9 cellular contexts compared by ENCODE assay signal in genomic region chr20:35091808-35092523, GRCh38. TPM values are rescaled to one million over a fixed set of nuclear protein-coding genes. Genes with fewer than 3 reads are reported as not detected.
A peak's percentile ranks its signal among the peaks of the same experiment; 100 is the strongest.
DNase-seq lines count a peak whose midpoint lies in the region; ATAC-seq, FAIRE-seq and TF ChIP-seq lines count a peak whose summit lies in the region.
"Had no signal": no experiment of that assay in that cellular context is flagged by ENCODE, and none has a peak within 500 bp of the region (broad histone marks: within the 10 kb centered on the region; RNA-seq: fewer than 3 reads in every experiment).

No MANE protein-coding gene starts in this region.

- peak; percentile 54 for ATAC-seq in HepG2

- peak overlapping the region; percentile 99 for H3K9ac ChIP-seq in HepG2 (ENCODE audit: insufficient read depth, low read depth, low read length)

- peaks cover 33% of the 10 kb centered on the region for H4K20me1 ChIP-seq in HepG2 (ENCODE audit: insufficient read depth, low read length)

- H3K4me2 ChIP-seq in HepG2 (ENCODE audit: low read depth, low read length): peak overlapping the region; percentile 87

- intact Hi-C loops in HepG2 (cut with micrococcal nuclease; ENCODE audit: unreplicated experiment) (loop anchor here (1.0 to 10.0 kb wide), 3 partner anchors 55 to 353 kb away; partner anchors contain the start of genes ACSS2 and EDEM2), testis (cut with DNase I; ENCODE audit: low total_unique reads) (loop anchor here (5.0 kb wide), 1 partner anchor 220 kb away; the partner anchor contains the start of gene GGT7)

- 2% methylated on average over 18 of the region's 28 CpGs for WGBS in HepG2 (ENCODE audit: low lambda C conversion rate)
- 0% methylated on average over 14 to 27 of the region's 28 CpGs for WGBS in testis, 2 donors

- H3K9me3 ChIP-seq in HAP-1 (no peaks in the 10 kb centered on the region), HepG2 (ENCODE audit: low read length) (no peaks in the 10 kb centered on the region), testis (no peaks in the 10 kb centered on the region)

- CTCF ChIA-PET in HepG2 (lab: Yijun Ruan, JAX; ENCODE audit: low intra/inter-chr PET ratio, low total read pairs): interaction anchor here (1.9 to 5.5 kb wide), 2 partner anchors 116 to 218 kb away, joined by 7 to 58 read pairs; no protein-coding TSS in a partner anchor

- H3K27ac ChIP-seq in HepG2 (ENCODE audit: extremely low read length, insufficient read depth, low read length) (peak overlapping the region; percentile 82), testis (peak overlapping the region; percentile 90 to 94)

- DNase-seq in NCI-H1105 treated with DMSO at 0.1 percent for 48 hours (lab: John Stamatoyannopoulos, UW) (peak; percentile 30), NCI-H1105 (lab: John Stamatoyannopoulos, UW) (no peak), HAP-1 (ENCODE audit: low spot score in 2 of 2) (peak in 1 of 2 experiments; percentile 20), NB4 (ENCODE audit: low read depth) (peak; percentile 33), bronchial epithelial cell (ENCODE audit: low read depth) (no peak), HepG2 (ENCODE audit: low spot score) (peak; percentile 44), testis (peak; percentile 36), NCI-H446 treated with DMSO at 0.1 percent for 48 hours (lab: John Stamatoyannopoulos, UW) (no peak)

- in situ Hi-C loops in HAP-1 (cut with MboI; ENCODE audit: low sequenced_read_pairs): loop anchor here (5.0 to 10.0 kb wide), 2 partner anchors 175 to 217 kb away; partner anchors contain the start of genes ACSS2 and GGT7
- in situ Hi-C loops in HepG2 (cut with HindIII; ENCODE audit: extremely low pct_ligation_motif_present, low pct_unique_long_range_greater_than_20kb): loop anchor here (5.0 kb wide), 1 partner anchor 220 kb away; the partner anchor contains the start of gene GGT7

- H3K4me3 ChIP-seq in HAP-1: peak overlapping the region; percentile 74
- H3K4me3 ChIP-seq in NB4 (ENCODE audit: low read depth, low read length): peak overlapping the region; percentile 93
- H3K4me3 ChIP-seq in bronchial epithelial cell (ENCODE audit: low read depth, low read length): peak overlapping the region; percentile 89
- peak overlapping the region; percentile 82 to 99 (median 82) for H3K4me3 ChIP-seq in HepG2 (replicated peaks in 1 of 3; ENCODE audit: insufficient read depth in 1 of 3, low read depth in 2 of 3, low read length in 3 of 3)
- H3K4me3 ChIP-seq in testis: peak overlapping the region; percentile 83 to 91

- H3K27me3 ChIP-seq in HAP-1 (ENCODE audit: low read depth) (no peaks in the 10 kb centered on the region), bronchial epithelial cell (ENCODE audit: control insufficient read depth, insufficient read depth, low read length) (no peaks in the 10 kb centered on the region), HepG2 (ENCODE audit: control insufficient read depth in 1 of 2, insufficient read depth in 2 of 2, low read length in 2 of 2) (peaks cover 0 to 4% of the 10 kb centered on the region in 2 experiments; a peak in 1 of 5 replicates), testis (no peaks in the 10 kb centered on the region)

- no peak for TF ChIP-seq POLR2A in NB4 (IDR thresholded peaks at IDR 0.05; ENCODE audit: extremely low read depth, insufficient read length)
- TF ChIP-seq POLR2A in HepG2 (IDR thresholded peaks at IDR 0.05; ENCODE audit: insufficient read depth in 1 of 2, low read depth in 2 of 2, low read length in 2 of 2): peak in 1 of 2 experiments; percentile 56; a peak in 2 of 4 replicates
- TF ChIP-seq POLR2A in testis (IDR thresholded peaks at IDR 0.05): no peak

- TF ChIP-seq CTCF in NB4 (IDR thresholded peaks at IDR 0.05; ENCODE audit: low read depth, low read length) (no peak), bronchial epithelial cell (IDR thresholded peaks at IDR 0.05; ENCODE audit: insufficient read depth, low read length, severe bottlenecking) (no peak), HepG2 (CRISPR knock-in tag; IDR thresholded peaks at IDR 0.05) (no peak), testis (IDR thresholded peaks at IDR 0.05) (no peak)

- no peak for TF ChIP-seq RAD21 in HepG2 (CRISPR knock-in tag; IDR thresholded peaks at IDR 0.05)

- peaks cover 31% of the 10 kb centered on the region for H3K4me1 ChIP-seq in HAP-1
- peaks cover 66% of the 10 kb centered on the region for H3K4me1 ChIP-seq in HepG2 (ENCODE audit: insufficient read depth, low read length)
- H3K4me1 ChIP-seq in testis: peaks cover 10% of the 10 kb centered on the region

- no peak overlapping the region for H2AFZ ChIP-seq in HepG2 (ENCODE audit: low read length)

- H3K79me2 ChIP-seq in HepG2 (ENCODE audit: insufficient read depth, low read length): peaks cover 53% of the 10 kb centered on the region

- TF ChIP-seq EP300 in HepG2 (IDR thresholded peaks at IDR 0.05; ENCODE audit: low read depth in 2 of 2, low read length in 2 of 2) (no peak), HepG2 (CRISPR knock-in tag; IDR thresholded peaks at IDR 0.05; ENCODE audit: borderline replicate concordance) (no peak)

- TSS peak; percentile 74 for BruUV-seq in HepG2 (replicated peaks; lab: Mats Ljungman, UMichigan)

- POLR2A ChIA-PET in HepG2 (lab: Yijun Ruan, JAX): interaction anchor here (0.6 to 3.4 kb wide), 18 partner anchors 10 to 863 kb away, joined by 3 to 17 read pairs (median 4); partner anchors contain the start of genes ACSS2, EDEM2, EIF6 and GSS

- H3K36me3 ChIP-seq in HAP-1 (replicated peaks) (peaks cover 9% of the 10 kb centered on the region; the same call in 1 of the 2 replicates), bronchial epithelial cell (ENCODE audit: control insufficient read depth, insufficient read depth, low read length) (no peaks in the 10 kb centered on the region), HepG2 (replicated peaks in 1 of 2; ENCODE audit: control insufficient read depth in 1 of 2, insufficient read depth in 2 of 2, low read length in 2 of 2) (peaks cover 4 to 10% of the 10 kb centered on the region in 2 experiments; a peak in 4 of 5 replicates), testis (ENCODE audit: low read depth, missing control alignments) (no peaks in the 10 kb centered on the region)

- FAIRE-seq in bronchial epithelial cell (lab: Jason Lieb, UNC) (no peak), HepG2 (lab: Jason Lieb, UNC) (no peak)
- FAIRE-seq: colon had no signal

TF ChIP-seq in HepG2, 621 proteins besides CTCF, POLR2A, EP300 and RAD21 (continues in another document):
- TF ChIP-seq GABPB1 (CRISPR knock-in tag; IDR thresholded peaks at IDR 0.05): no peak

RNA-seq across cellular contexts. Expression of gene TRPC4AP, which starts 0.6 kb away (rescaled TPM):
- total RNA-seq in bronchial epithelial cell (30.3 and 33.5 TPM in 2 replicates), HepG2 (2016; rRNA removed; fragmentation: Illumina TruSeq; extraction: Trizol) (136 and 161 TPM in 2 replicates), testis (10 to 100 TPM; 76.6 to 78.4 TPM)
- 14.0 and 17.1 TPM in 2 replicates for total RNA-seq in HepG2 (2016; cell fraction: cytosol; rRNA removed; fragmentation: Illumina TruSeq; extraction: Trizol; ENCODE audit: low read depth)
- total RNA-seq in HepG2 (2016; cell fraction: insoluble cytoplasmic fraction; rRNA removed; fragmentation: Illumina TruSeq; extraction: Trizol): 135 and 149 TPM in 2 replicates
- 40.4 and 43.8 TPM in 2 replicates for total RNA-seq in HepG2 (2016; cell fraction: membrane; rRNA removed; fragmentation: Illumina TruSeq; extraction: Trizol)
- 93.4 and 104 TPM in 2 replicates for total RNA-seq in HepG2 (2016; cell fraction: nucleus; rRNA removed; fragmentation: Illumina TruSeq; extraction: Trizol)
- polyA plus RNA-seq in HepG2 (2011; rRNA removed) (137 and 161 TPM in 2 replicates), testis (ENCODE audit: insufficient read depth, low read depth, low replicate concordance) (68.8 TPM)
- polyA plus RNA-seq in HepG2 (2011; cell fraction: cytosol; rRNA removed): 124 and 126 TPM in 2 replicates
- polyA plus RNA-seq in HepG2 (2011; cell fraction: nucleus; rRNA removed): 271 and 292 TPM in 2 replicates
- polyA plus RNA-seq in HepG2 (2012): 99.8 and 102 TPM in 2 replicates
- polyA plus RNA-seq in HepG2 (2016; cell fraction: cytosol; fragmentation: Illumina TruSeq; extraction: Trizol; ENCODE audit: low read depth): 9.6 and 11.2 TPM in 2 replicates
- polyA plus RNA-seq in HepG2 (2016; cell fraction: insoluble cytoplasmic fraction; fragmentation: Illumina TruSeq; extraction: Trizol; ENCODE audit: low read depth): 107 and 117 TPM in 2 replicates
- 20.1 and 21.8 TPM in 2 replicates for polyA plus RNA-seq in HepG2 (2016; cell fraction: membrane; fragmentation: Illumina TruSeq; extraction: Trizol; ENCODE audit: low read depth)
- 123 and 137 TPM in 2 replicates for polyA plus RNA-seq in HepG2 (2016; cell fraction: nucleus; fragmentation: Illumina TruSeq; extraction: Trizol; ENCODE audit: insufficient read depth, low read depth)
- 113 and 272 TPM in 2 replicates for polyA minus RNA-seq in HepG2 (2011; rRNA and poly(A)+ RNA removed; ENCODE audit: low replicate concordance)
- 117 and 119 TPM in 2 replicates for polyA minus RNA-seq in HepG2 (2011; cell fraction: cytosol; rRNA and poly(A)+ RNA removed)
- polyA minus RNA-seq in HepG2 (2011; cell fraction: nucleus; rRNA and poly(A)+ RNA removed): 108 and 134 TPM in 2 replicates

RNA-seq across cellular contexts. Expression of gene EDEM2, which starts 55.2 kb away (rescaled TPM):
- total RNA-seq in bronchial epithelial cell (36.3 and 63.0 TPM in 2 replicates), HepG2 (2016; rRNA removed; fragmentation: Illumina TruSeq; extraction: Trizol) (26.1 and 46.9 TPM in 2 replicates), testis (10 to 100 TPM; 14.0 to 16.9 TPM)
- total RNA-seq in HepG2 (2016; cell fraction: cytosol; rRNA removed; fragmentation: Illumina TruSeq; extraction: Trizol; ENCODE audit: low read depth): 13.9 and 15.6 TPM in 2 replicates
- total RNA-seq in HepG2 (2016; cell fraction: insoluble cytoplasmic fraction; rRNA removed; fragmentation: Illumina TruSeq; extraction: Trizol): 25.6 and 48.5 TPM in 2 replicates
- total RNA-seq in HepG2 (2016; cell fraction: membrane; rRNA removed; fragmentation: Illumina TruSeq; extraction: Trizol): 27.6 and 30.5 TPM in 2 replicates
- 36.5 and 40.3 TPM in 2 replicates for total RNA-seq in HepG2 (2016; cell fraction: nucleus; rRNA removed; fragmentation: Illumina TruSeq; extraction: Trizol)
- polyA plus RNA-seq in HepG2 (2011; rRNA removed) (33.1 and 35.6 TPM in 2 replicates), testis (ENCODE audit: insufficient read depth, low read depth, low replicate concordance) (15.7 TPM)
- 29.4 and 30.1 TPM in 2 replicates for polyA plus RNA-seq in HepG2 (2011; cell fraction: cytosol; rRNA removed)
- polyA plus RNA-seq in HepG2 (2011; cell fraction: nucleus; rRNA removed): 20.5 and 25.0 TPM in 2 replicates
- polyA plus RNA-seq in HepG2 (2012): 28.5 and 32.2 TPM in 2 replicates
- polyA plus RNA-seq in HepG2 (2016; cell fraction: cytosol; fragmentation: Illumina TruSeq; extraction: Trizol; ENCODE audit: low read depth): 14.6 and 16.0 TPM in 2 replicates
- polyA plus RNA-seq in HepG2 (2016; cell fraction: insoluble cytoplasmic fraction; fragmentation: Illumina TruSeq; extraction: Trizol; ENCODE audit: low read depth): 23.9 and 24.8 TPM in 2 replicates
- 21.0 and 21.5 TPM in 2 replicates for polyA plus RNA-seq in HepG2 (2016; cell fraction: membrane; fragmentation: Illumina TruSeq; extraction: Trizol; ENCODE audit: low read depth)
- 57.4 and 60.1 TPM in 2 replicates for polyA plus RNA-seq in HepG2 (2016; cell fraction: nucleus; fragmentation: Illumina TruSeq; extraction: Trizol; ENCODE audit: insufficient read depth, low read depth)
- 13.5 and 24.8 TPM in 2 replicates for polyA minus RNA-seq in HepG2 (2011; rRNA and poly(A)+ RNA removed; ENCODE audit: low replicate concordance)
- polyA minus RNA-seq in HepG2 (2011; cell fraction: cytosol; rRNA and poly(A)+ RNA removed): 10.6 and 16.1 TPM in 2 replicates
- polyA minus RNA-seq in HepG2 (2011; cell fraction: nucleus; rRNA and poly(A)+ RNA removed): 5.9 and 9.2 TPM in 2 replicates

Comparison
In these comparisons a context has a peak if more than half of its experiments do, and no peak if none do; other contexts are left out.
1. DNase-seq: peak in NCI-H1105 treated with DMSO at 0.1 percent for 48 hours (single experiment), NB4 (single experiment), HepG2 (single experiment) and testis (single experiment); none in NCI-H1105 (single experiment), bronchial epithelial cell (single experiment) and NCI-H446 treated with DMSO at 0.1 percent for 48 hours (single experiment).
2. Peak in every context shown above with its lines, with median percentiles within 50 percentile points of each other: H3K4me3 ChIP-seq.